Comparison of ENCODE assay signal across 11 cellular contexts in the genomic region with DNA sequence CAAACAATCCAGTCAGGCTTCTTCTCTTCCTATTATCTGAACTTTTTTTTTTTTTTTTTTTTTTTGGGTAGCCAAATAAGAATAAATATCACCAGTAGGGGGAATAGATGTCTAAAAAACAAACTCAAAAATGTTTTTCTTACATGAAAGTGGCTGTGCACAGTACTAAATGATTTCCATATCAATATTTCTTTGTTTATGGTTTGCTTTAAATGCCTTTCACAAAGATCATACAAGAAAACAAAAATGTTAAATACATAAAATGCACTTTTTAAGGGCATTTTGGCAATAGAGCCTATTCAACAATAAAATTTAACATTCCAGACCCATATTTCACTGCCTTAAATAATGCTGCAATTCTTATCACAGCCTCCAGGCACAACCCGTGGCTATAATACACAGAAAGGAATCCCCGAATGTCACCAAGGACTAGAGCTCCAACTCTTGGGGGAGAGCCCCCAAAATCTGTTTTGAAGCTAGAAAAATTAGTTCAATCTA.
DNase-seq lines count a peak whose midpoint lies in the region; ATAC-seq, FAIRE-seq and TF ChIP-seq lines count a peak whose summit lies in the region.
"Had no signal": no experiment of that assay in that cellular context is flagged by ENCODE, and none has a peak within 500 bp of the region (broad histone marks: within the 10 kb centered on the region; RNA-seq: fewer than 3 reads in every experiment).

No MANE protein-coding gene starts in this region.

- no peak overlapping the region for H3K4me3 ChIP-seq in endothelial cell of umbilical vein (replicated peaks in 1 of 3; ENCODE audit: insufficient read depth in 1 of 3, low read depth in 1 of 3, low read length in 3 of 3)
- H3K4me3 ChIP-seq: prostate gland had no signal

- FAIRE-seq in endothelial cell of umbilical vein (lab: Jason Lieb, UNC): peak; percentile 42

- no peaks in the 10 kb centered on the region for H3K9me1 ChIP-seq in endothelial cell of umbilical vein (replicated peaks; ENCODE audit: control insufficient read depth, extremely low read depth, insufficient read depth, low read length)

- no peak overlapping the region for H3K9ac ChIP-seq in endothelial cell of umbilical vein (replicated peaks; ENCODE audit: extremely low read depth, insufficient read depth, low read length)

- no peak for ATAC-seq in GM18858 (IDR thresholded peaks at IDR 0.05; ENCODE audit: unreplicated experiment)
- no peak for ATAC-seq in HG03045 (IDR thresholded peaks at IDR 0.05; ENCODE audit: unreplicated experiment)
- ATAC-seq: activated T-cell treated with anti-CD3 and anti-CD28 coated beads, Interleukin-2, amount 50 U/mL, for 4 hours had no signal

- no peak overlapping the region for H3K4me2 ChIP-seq in endothelial cell of umbilical vein (ENCODE audit: insufficient read depth, low read length)

- TF ChIP-seq CTCF in endothelial cell of umbilical vein (IDR thresholded peaks at IDR 0.05; ENCODE audit: extremely low read depth in 1 of 2, insufficient read depth in 1 of 2, low read depth in 1 of 2, low read length in 2 of 2): peak; percentile 4 to 9

- DNase-seq in NCI-H82 (lab: John Stamatoyannopoulos, UW) (peak; percentile 10), NCI-H82 treated with DMSO at 0.1 percent for 48 hours (lab: John Stamatoyannopoulos, UW; ENCODE audit: unreplicated experiment) (no peak), NOMO-1 treated with DMSO at 0.1 percent for 48 hours (lab: John Stamatoyannopoulos, UW; ENCODE audit: unreplicated experiment) (peak; percentile 53), endothelial cell of umbilical vein (ENCODE audit: low read depth, low spot score) (peak; percentile 40), epidermal melanocyte (ENCODE audit: insufficient read length, low spot score) (no peak)
- DNase-seq: activated T-cell treated with anti-CD3 and anti-CD28 coated beads, Interleukin-2, amount 50 U/mL, for 4 hours; CD4-positive, alpha-beta T cell had no signal

- TF ChIP-seq POLR2A in endothelial cell of umbilical vein (IDR thresholded peaks at IDR 0.05; ENCODE audit: low read depth, low read length): no peak

- H4K20me1 ChIP-seq in endothelial cell of umbilical vein (replicated peaks; ENCODE audit: control insufficient read depth, extremely low read depth, insufficient read depth, low read length): no peaks in the 10 kb centered on the region

- CTCF ChIA-PET in endothelial cell of umbilical vein (lab: Charles Lee): interaction anchor here (1.0 to 2.4 kb wide), 4 partner anchors 11 to 295 kb away, joined by 3 to 16 read pairs (median 6); no protein-coding TSS in a partner anchor

- POLR2A ChIA-PET in endothelial cell of umbilical vein (lab: Charles Lee): no interaction called here

- H3K9me3 ChIP-seq in endothelial cell of umbilical vein (replicated peaks; ENCODE audit: control insufficient read depth, insufficient read depth, low read length): no peaks in the 10 kb centered on the region
- H3K9me3 ChIP-seq: prostate gland had no signal

- dilution Hi-C loops in endothelial cell of umbilical vein (cut with MboI; ENCODE audit: extremely low pct_ligation_motif_present, low sequenced_read_pairs): no loop called here

- H3K36me3 ChIP-seq in endothelial cell of umbilical vein (ENCODE audit: control insufficient read depth in 2 of 2, extremely low read depth in 1 of 2, insufficient read depth in 2 of 2, low read length in 2 of 2): no peaks in the 10 kb centered on the region
- H3K36me3 ChIP-seq: prostate gland had no signal

- peaks cover 8 to 20% of the 10 kb centered on the region in 2 experiments for H3K27me3 ChIP-seq in endothelial cell of umbilical vein (ENCODE audit: control insufficient read depth in 2 of 2, insufficient read depth in 2 of 2, low read length in 2 of 2)

- H3K27ac ChIP-seq in endothelial cell of umbilical vein (ENCODE audit: insufficient read depth, low read depth, low read length) (no peak overlapping the region), temporal lobe (ENCODE audit: low read depth, low read length) (peak overlapping the region; percentile 77)
- H3K27ac ChIP-seq: prostate gland had no signal

- no peak overlapping the region for H2AFZ ChIP-seq in endothelial cell of umbilical vein (ENCODE audit: low read depth, low read length)

- intact Hi-C loops in endothelial cell of umbilical vein (cut with micrococcal nuclease): loop anchor here (1.0 kb wide), 1 partner anchor 141 kb away; no protein-coding TSS in a partner anchor

- H3K4me1 ChIP-seq in endothelial cell of umbilical vein (ENCODE audit: control insufficient read depth, extremely low read depth, insufficient read depth, low read length): no peaks in the 10 kb centered on the region
- H3K4me1 ChIP-seq: prostate gland had no signal

- BruUV-seq in endothelial cell of umbilical vein (replicated peaks; lab: Mats Ljungman, UMichigan): no TSS peak

- no peaks in the 10 kb centered on the region for H3K79me2 ChIP-seq in endothelial cell of umbilical vein (ENCODE audit: control insufficient read depth, insufficient read depth, low read length)

TF ChIP-seq in endothelial cell of umbilical vein, 7 proteins besides CTCF, POLR2A, EP300 and RAD21:
- no peak for TF ChIP-seq FOS (IDR thresholded peaks at IDR 0.05; ENCODE audit: borderline replicate concordance, insufficient read depth, low read length)
- TF ChIP-seq JUN (IDR thresholded peaks at IDR 0.05; ENCODE audit: borderline replicate concordance, insufficient read depth, insufficient read length, low read depth): no peak
- no peak for TF ChIP-seq MYC (IDR thresholded peaks at IDR 0.05; ENCODE audit: low read depth, low read length)
- TF ChIP-seq, protein P1, sequence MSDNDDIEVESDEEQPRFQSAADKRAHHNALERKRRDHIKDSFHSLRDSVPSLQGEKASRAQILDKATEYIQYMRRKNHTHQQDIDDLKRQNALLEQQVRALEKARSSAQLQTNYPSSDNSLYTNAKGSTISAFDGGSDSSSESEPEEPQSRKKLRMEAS (IDR thresholded peaks at IDR 0.05; ENCODE audit: insufficient read depth, insufficient read length): no peak
- TF ChIP-seq GATA2 (IDR thresholded peaks at IDR 0.05; ENCODE audit: insufficient read depth, insufficient read length, low read depth, low read length): no peak
- TF ChIP-seq EZH2 (IDR thresholded peaks at IDR 0.05; ENCODE audit: borderline replicate concordance, low read depth, low read length, severe bottlenecking): no peak
- no peak for TF ChIP-seq POLR2AphosphoS5 (IDR thresholded peaks at IDR 0.05; ENCODE audit: insufficient read depth, low read depth, low read length)

Comparison
In these comparisons a context has a peak if more than half of its experiments do, and no peak if none do; other contexts are left out.
1. DNase-seq: peak in NCI-H82 (single experiment), NOMO-1 treated with DMSO at 0.1 percent for 48 hours (single experiment) and endothelial cell of umbilical vein (single experiment); none in NCI-H82 treated with DMSO at 0.1 percent for 48 hours (single experiment) and epidermal melanocyte (single experiment).